22 cellular contexts compared by ENCODE assay signal in genomic region chr21:26144026-26144425, GRCh38. TPM values are rescaled to one million over a fixed set of nuclear protein-coding genes. Genes with fewer than 3 reads are reported as not detected.
DNase-seq lines count a peak whose midpoint lies in the region; ATAC-seq and TF ChIP-seq lines count a peak whose summit lies in the region.
"Had no signal": no experiment of that assay in that cellular context is flagged by ENCODE, and none has a peak within 500 bp of the region (broad histone marks: within the 10 kb centered on the region; RNA-seq: fewer than 3 reads in every experiment).

No MANE protein-coding gene starts in this region.

- no peak for DNase-seq in H9
- DNase-seq in WTC11 (ENCODE audit: low spot score), result no peak
- DNase-seq in mesothelial cell of epicardium (ENCODE audit: low spot score in 2 of 2, unreplicated experiment in 2 of 2), result no peak
- DNase-seq in progenitor cell of endocrine pancreas (ENCODE audit: low spot score, unreplicated experiment), result no peak
- no peak for DNase-seq in left colon
- DNase-seq: 8988T; ACHN; AML-193; BE2C; CD4-positive, alpha-beta T cell; CD8-positive, alpha-beta memory T cell; DMS 273 treated with DMSO at 0.1 percent for 48 hours; DMS79; GF-D8; GM23248; H7 had no signal

- H3K18ac ChIP-seq in H9 (ENCODE audit: insufficient read length, low read depth, low read length), result no peak overlapping the region

- intact Hi-C loops in left colon (cut with DNase I, micrococcal nuclease), result no loop called here

- no peak overlapping the region for H3K23ac ChIP-seq in H9 (ENCODE audit: insufficient read length, low read depth, low read length)

- no peak overlapping the region for H3K14ac ChIP-seq in H9 (ENCODE audit: insufficient read depth, low read length)

- no peaks in the 10 kb centered on the region for H4K20me1 ChIP-seq in H9 (ENCODE audit: control insufficient read depth, insufficient read depth, insufficient read length)

- no peak overlapping the region for H3K9ac ChIP-seq in H9 (ENCODE audit: extremely low read depth, insufficient read length, low read length)
- H3K9ac ChIP-seq: BLaER1 treated with 17β-estradiol and CSF1 and Interleukin-3, amounts not matched to agents 10 nM and 100 nM; GM23248 had no signal

- H3K27me3 Mint-ChIP-seq in H9 (ENCODE audit: low read depth) (no peaks in the 10 kb centered on the region), WTC11 (ENCODE audit: low read depth) (no peaks in the 10 kb centered on the region), mesothelial cell of epicardium (ENCODE audit: low read depth) (no peaks in the 10 kb centered on the region), progenitor cell of endocrine pancreas (no peaks in the 10 kb centered on the region)
- H3K27me3 Mint-ChIP-seq: CD4-positive, alpha-beta T cell had no signal

- no peak overlapping the region for H4K8ac ChIP-seq in H9 (replicated peaks; ENCODE audit: insufficient read length, low read depth, low read length)

- no peak overlapping the region for H2BK20ac ChIP-seq in H9 (ENCODE audit: low read depth, low read length, poor library complexity, severe bottlenecking)

- POLR2A ChIA-PET in WTC11 (lab: Charles Lee), result no interaction called here

- H3K9me3 Mint-ChIP-seq in H9 (no peaks in the 10 kb centered on the region), WTC11 (no peaks in the 10 kb centered on the region), mesothelial cell of epicardium (no peaks in the 10 kb centered on the region), progenitor cell of endocrine pancreas (ENCODE audit: low read depth) (no peaks in the 10 kb centered on the region)
- H3K9me3 Mint-ChIP-seq: CD14-positive monocyte; CD4-positive, alpha-beta T cell had no signal

- no peak overlapping the region for H3K27ac ChIP-seq in H9 (ENCODE audit: insufficient read length, low read depth, low read length)
- H3K27ac ChIP-seq: A549; BLaER1 treated with 17β-estradiol and CSF1 and Interleukin-3, amounts not matched to agents 10 nM and 100 nM; GM23248 had no signal

- H3K79me1 ChIP-seq in H9 (ENCODE audit: insufficient read depth, low read depth, low read length, poor library complexity, severe bottlenecking), result peaks cover 7% of the 10 kb centered on the region

- no peak overlapping the region for H2BK12ac ChIP-seq in H9 (ENCODE audit: insufficient read length, low read depth, low read length)

- H3K27me3 ChIP-seq in H9 (ENCODE audit: insufficient read depth, low read length), result no peaks in the 10 kb centered on the region
- H3K27me3 ChIP-seq: BE2C; BLaER1 treated with 17β-estradiol and CSF1 and Interleukin-3, amounts not matched to agents 10 nM and 100 nM had no signal

- no peak overlapping the region for H2AK5ac ChIP-seq in H9 (ENCODE audit: insufficient read length, low read length)

- H3K4me3 Mint-ChIP-seq in H9 (no peak overlapping the region), WTC11 (no peak overlapping the region), mesothelial cell of epicardium (no peak overlapping the region), progenitor cell of endocrine pancreas (ENCODE audit: low read depth) (no peak overlapping the region)
- H3K4me3 Mint-ChIP-seq: CD14-positive monocyte; CD4-positive, alpha-beta T cell; CD8-positive, alpha-beta memory T cell had no signal

- ATAC-seq in WTC11 (no peak), HG02870 (IDR thresholded peaks at IDR 0.05; ENCODE audit: unreplicated experiment) (no peak), left colon (no peak), HG03045 (IDR thresholded peaks at IDR 0.05; ENCODE audit: unreplicated experiment) (no peak)
- ATAC-seq: A549, HCT116 had no signal

- no peak overlapping the region for H3K56ac ChIP-seq in H9 (ENCODE audit: insufficient read length, low read depth, low read length)

- H3K23me2 ChIP-seq in H9 (ENCODE audit: insufficient read length, low read depth, low read length, poor library complexity, severe bottlenecking), result no peaks in the 10 kb centered on the region

- H3K9me3 ChIP-seq in H9 (ENCODE audit: control insufficient read depth, low read depth, low read length), result no peaks in the 10 kb centered on the region
- H3K9me3 ChIP-seq: A549, BE2C had no signal

- H3K4me1 Mint-ChIP-seq in H9, result peaks cover 36 to 44% of the 10 kb centered on the region in 2 experiments
- peaks cover 75% of the 10 kb centered on the region for H3K4me1 Mint-ChIP-seq in WTC11
- H3K4me1 Mint-ChIP-seq in mesothelial cell of epicardium, result peaks cover 49% of the 10 kb centered on the region
- H3K4me1 Mint-ChIP-seq in progenitor cell of endocrine pancreas (ENCODE audit: low read depth), result peaks cover 40% of the 10 kb centered on the region

- H4K91ac ChIP-seq in H9 (ENCODE audit: insufficient read length, low read depth, low read length), result no peak overlapping the region

- CTCF ChIA-PET in WTC11 (lab: Charles Lee), result no interaction called here

- H3K36me3 Mint-ChIP-seq in H9 (ENCODE audit: insufficient read depth in 1 of 3, low read depth in 3 of 3) (peaks cover 13 to 22% (median 17%) of the 10 kb centered on the region in 3 experiments), WTC11 (peaks cover 40% of the 10 kb centered on the region), mesothelial cell of epicardium (peaks cover 19% of the 10 kb centered on the region), progenitor cell of endocrine pancreas (ENCODE audit: insufficient read depth) (peaks cover 25% of the 10 kb centered on the region)

- H4K5ac ChIP-seq in H9 (ENCODE audit: insufficient read length, low read depth, low read length), result no peak overlapping the region

- H2AFZ ChIP-seq in H9 (ENCODE audit: low read length), result no peak overlapping the region
- H2AFZ ChIP-seq: GM23248 had no signal

- no peak overlapping the region for H3K4ac ChIP-seq in H9 (ENCODE audit: low read depth, low read length)

- no peak overlapping the region for H3K4me2 ChIP-seq in H9 (ENCODE audit: insufficient read depth, insufficient read length, low read length)
- H3K4me2 ChIP-seq: A549; BLaER1 treated with 17β-estradiol and CSF1 and Interleukin-3, amounts not matched to agents 10 nM and 100 nM had no signal

- H3K79me2 ChIP-seq in H9 (ENCODE audit: insufficient read depth, low read length), result peaks cover 48% of the 10 kb centered on the region

- no CpG with 5 or more reads among the region's 4 CpGs for WGBS in H9 (ENCODE audit: extremely low coverage, insufficient read length, low lambda C conversion rate)

- no peak overlapping the region for H2BK5ac ChIP-seq in H9 (ENCODE audit: insufficient read length, low read length)

- TF ChIP-seq CTCF in H9 (conservative IDR thresholded peaks at IDR 0.05) (no peak), WTC11 (IDR thresholded peaks at IDR 0.05) (no peak), mesothelial cell of epicardium (IDR thresholded peaks at IDR 0.05; ENCODE audit: unreplicated experiment) (no peak), progenitor cell of endocrine pancreas (IDR thresholded peaks at IDR 0.05; ENCODE audit: unreplicated experiment) (no peak)

- peak overlapping the region in 2 of 3 experiments; percentile 52 to 90; a peak in 3 of 7 replicates for H3K27ac Mint-ChIP-seq in H9
- H3K27ac Mint-ChIP-seq in WTC11, result 0 out of 2 replicates have a peak overlapping the region, but pooled peaks have one; percentile 66
- H3K27ac Mint-ChIP-seq in mesothelial cell of epicardium, result peak overlapping the region; percentile 90
- peak overlapping the region; percentile 87 for H3K27ac Mint-ChIP-seq in progenitor cell of endocrine pancreas
- H3K27ac Mint-ChIP-seq: CD4-positive, alpha-beta T cell had no signal

- no peak overlapping the region for H2BK120ac ChIP-seq in H9 (ENCODE audit: low read depth, low read length, poor library complexity, severe bottlenecking)

- H2BK15ac ChIP-seq in H9 (ENCODE audit: low read depth, low read length), result no peak overlapping the region

- H3K4me1 ChIP-seq in H9 (ENCODE audit: insufficient read depth, low read length), result peaks cover 4% of the 10 kb centered on the region; the same call in 1 of the 2 replicates

- no peak overlapping the region for H3T11ph ChIP-seq in H9 (ENCODE audit: low read length)

TF ChIP-seq in WTC11, 78 proteins besides CTCF, POLR2A, EP300 and RAD21:
- TF ChIP-seq FOXP1 (CRISPR knock-in tag; IDR thresholded peaks at IDR 0.05; ENCODE audit: borderline replicate concordance) (no peak), ZNF396 (CRISPR knock-in tag; IDR thresholded peaks at IDR 0.05; ENCODE audit: borderline replicate concordance) (no peak), ZNF317 (CRISPR knock-in tag; IDR thresholded peaks at IDR 0.05; ENCODE audit: borderline replicate concordance, low read depth) (no peak), TEAD4 (CRISPR knock-in tag; IDR thresholded peaks at IDR 0.05) (no peak), USF1 (CRISPR knock-in tag; IDR thresholded peaks at IDR 0.05) (no peak), ZNF263 (CRISPR knock-in tag; IDR thresholded peaks at IDR 0.05; ENCODE audit: low read depth) (no peak), HMGA2 (CRISPR knock-in tag; IDR thresholded peaks at IDR 0.05) (no peak), JAZF1 (CRISPR knock-in tag; IDR thresholded peaks at IDR 0.05) (no peak), OVOL2 (CRISPR knock-in tag; IDR thresholded peaks at IDR 0.05; ENCODE audit: borderline replicate concordance) (no peak), ZNF232 (CRISPR knock-in tag; IDR thresholded peaks at IDR 0.05) (no peak), FOXJ3 (CRISPR knock-in tag; IDR thresholded peaks at IDR 0.05; ENCODE audit: borderline replicate concordance) (no peak)
TF ChIP-seq in WTC11: peak in this region for 0.

RNA-seq across cellular contexts. Expression of gene APP, which starts 26.5 kb away (rescaled TPM):
- total RNA-seq in H9 (2021) (380 and 386 TPM in 2 replicates), WTC11 (2021) (560 to 657 TPM (median 656 TPM) in 3 replicates), mesothelial cell of epicardium (489 to 500 TPM (median 495 TPM) in 3 replicates), progenitor cell of endocrine pancreas (611 and 631 TPM in 2 replicates), left colon (100 to 1,000 TPM; 884 to 960 TPM)
